8 cellular contexts compared by ENCODE assay signal in the genomic region with DNA sequence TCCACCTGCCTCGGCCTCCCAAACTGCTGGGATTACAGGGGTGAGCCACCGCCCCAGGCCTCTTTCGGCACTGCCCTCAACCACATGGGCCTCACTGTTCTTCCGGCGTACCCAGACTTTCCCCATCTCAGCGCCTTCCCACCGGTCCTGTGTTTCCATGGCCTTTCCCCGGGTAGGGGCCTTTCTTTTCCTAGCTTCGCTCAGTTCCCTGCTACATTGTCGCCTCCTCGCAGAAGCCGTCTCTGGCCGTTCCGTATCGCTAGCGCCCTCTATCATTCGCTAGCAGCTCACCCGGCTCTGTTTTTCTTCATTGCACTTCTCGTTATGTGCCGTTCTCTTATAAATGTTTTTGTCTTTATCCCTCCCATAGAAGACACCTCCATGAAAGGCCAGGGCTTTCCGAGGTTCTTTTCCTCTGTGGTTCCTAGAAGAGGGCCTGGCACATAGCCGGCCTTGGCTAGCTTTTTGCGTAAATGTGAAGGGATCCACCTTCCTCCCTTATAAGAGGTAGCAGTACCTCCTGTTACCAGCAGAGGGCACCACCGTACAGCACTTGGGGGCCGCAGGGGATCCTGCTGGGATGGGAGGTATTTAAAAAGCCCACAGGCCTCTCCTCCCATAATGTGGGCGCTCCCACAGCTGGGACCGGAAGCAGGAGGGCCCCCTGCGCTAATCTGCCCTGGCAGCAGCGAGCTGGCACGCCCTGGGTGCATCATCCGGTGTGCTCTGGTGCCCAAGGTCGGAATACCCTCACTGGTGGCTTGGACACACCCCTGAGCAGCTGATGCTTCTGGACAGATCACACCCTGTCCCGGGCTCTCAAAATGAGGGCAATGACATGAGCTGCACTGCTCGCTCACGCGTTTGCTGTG. TPM values are rescaled to one million over a fixed set of nuclear protein-coding genes. Genes with fewer than 3 reads are reported as not detected.
DNase-seq lines count a peak whose midpoint lies in the region; ATAC-seq, FAIRE-seq and TF ChIP-seq lines count a peak whose summit lies in the region.

No MANE protein-coding gene starts in this region.

- FAIRE-seq in HTR-8/SVneo (lab: Jason Lieb, UNC): no peak

- peak overlapping the region; percentile 35 to 93 for H3K27ac Mint-ChIP-seq in effector memory CD8-positive, alpha-beta T cell

- no peaks in the 10 kb centered on the region for H3K79me1 ChIP-seq in mesendoderm (ENCODE audit: low read length)

- DNase-seq in GM13976 (ENCODE audit: low spot score): peak; percentile 82
- peak; percentile 90 for DNase-seq in HTR-8/SVneo (ENCODE audit: insufficient read length, low spot score)
- DNase-seq in NK-92 (lab: John Stamatoyannopoulos, UW; ENCODE audit: unreplicated experiment): peak; percentile 53
- peak; percentile 95 for DNase-seq in activated CD8-positive, alpha-beta memory T cell treated with anti-CD3 and anti-CD28 coated beads for 24 hours
- peak; percentile 83 to 86 (median 84) for DNase-seq in effector memory CD8-positive, alpha-beta T cell
- peak; percentile 90 for DNase-seq in mesendoderm
- peak; percentile 74 for DNase-seq in stimulated activated CD8-positive, alpha-beta memory T cell treated with anti-CD3 and anti-CD28 coated beads, Interleukin-12 subunit alpha, Interleukin-12 subunit beta, amount 100 ng/mL, for 1 hour (ENCODE audit: low read depth)

- no peaks in the 10 kb centered on the region for H3K79me2 ChIP-seq in mesendoderm (ENCODE audit: control insufficient read depth, insufficient read depth, low read length)

- no peak overlapping the region for H2BK15ac ChIP-seq in mesendoderm (replicated peaks; ENCODE audit: low read depth)

- no peak overlapping the region for H3K4me3 ChIP-seq in mesendoderm (ENCODE audit: low read length)

- H3K4me3 Mint-ChIP-seq in effector memory CD8-positive, alpha-beta T cell: peak overlapping the region; percentile 85 to 93

- peaks cover 28% of the 10 kb centered on the region in 2 donors for H3K4me1 Mint-ChIP-seq in effector memory CD8-positive, alpha-beta T cell (ENCODE audit: low read depth in 2 of 2)

- H3K4me2 ChIP-seq in mesendoderm (ENCODE audit: low read length): peak overlapping the region; percentile 61

- peaks cover 32% of the 10 kb centered on the region for H3K36me3 Mint-ChIP-seq in effector memory CD8-positive, alpha-beta T cell (ENCODE audit: insufficient read depth)

- H2BK120ac ChIP-seq in mesendoderm (ENCODE audit: low read depth, low read length): no peak overlapping the region

- H4K8ac ChIP-seq in mesendoderm (ENCODE audit: low read depth, low read length): no peak overlapping the region

- H3K9me3 Mint-ChIP-seq in effector memory CD8-positive, alpha-beta T cell: no peaks in the 10 kb centered on the region

- H4K5ac ChIP-seq in mesendoderm (ENCODE audit: low read length): no peak overlapping the region

- peaks cover 2% of the 10 kb centered on the region for H3K4me1 ChIP-seq in mesendoderm (ENCODE audit: control insufficient read depth, low read depth, low read length)

- peak; percentile 47 for ATAC-seq in effector memory CD8-positive, alpha-beta T cell (replicated peaks)
- ATAC-seq in GM19463 (IDR thresholded peaks at IDR 0.05; ENCODE audit: unreplicated experiment): no peak

- H3K4ac ChIP-seq in mesendoderm (ENCODE audit: low read depth, low read length): no peak overlapping the region

- no peak overlapping the region for H3K18ac ChIP-seq in mesendoderm (ENCODE audit: low read length)

- peak overlapping the region; percentile 57 for H3K9ac ChIP-seq in mesendoderm (ENCODE audit: low read length)

- no peaks in the 10 kb centered on the region for H3K36me3 ChIP-seq in mesendoderm (ENCODE audit: control insufficient read depth, insufficient read depth, low read length)

- no CpG with 5 or more reads among the region's 36 CpGs for WGBS in mesendoderm (ENCODE audit: extremely low coverage, insufficient coverage, low lambda C conversion rate)

- peak overlapping the region; percentile 69 for H3K56ac ChIP-seq in mesendoderm (ENCODE audit: low read length)

- H3K27me3 ChIP-seq in mesendoderm (ENCODE audit: insufficient read depth, low read length, poor library complexity): no peaks in the 10 kb centered on the region

- H2BK5ac ChIP-seq in mesendoderm (ENCODE audit: low read length): no peak overlapping the region

- H2AK5ac ChIP-seq in mesendoderm (ENCODE audit: low read length): no peak overlapping the region

- H3K27me3 Mint-ChIP-seq in effector memory CD8-positive, alpha-beta T cell: no peaks in the 10 kb centered on the region

- H3K23ac ChIP-seq in mesendoderm (ENCODE audit: low read length): no peak overlapping the region

- H3K27ac ChIP-seq in mesendoderm (ENCODE audit: low read depth, low read length): no peak overlapping the region

- in situ Hi-C loops in GM13976 (cut with MboI; ENCODE audit: low sequenced_read_pairs, unreplicated experiment): no loop called here

- peak; percentile 87 for TF ChIP-seq CTCF in GM13976 (IDR thresholded peaks at IDR 0.05; ENCODE audit: borderline replicate concordance, control extremely low read depth, extremely low read depth, insufficient read depth, missing control alignments)

RNA-seq across cellular contexts. Expression of a gene that starts 18.8 kb away (rescaled TPM):
- 0.95 TPM for polyA plus RNA-seq in mesendoderm (2013, experiment 1 of 2)
- polyA plus RNA-seq in mesendoderm (2013, experiment 2 of 2): 0.91 TPM

RNA-seq across cellular contexts. Expression of a gene that starts 25.7 kb away (rescaled TPM):
- 10.5 TPM for polyA plus RNA-seq in mesendoderm (2013, experiment 1 of 2)
- 10.7 TPM for polyA plus RNA-seq in mesendoderm (2013, experiment 2 of 2)

RNA-seq across cellular contexts. Expression of a gene that starts 44.2 kb away (rescaled TPM):
- polyA plus RNA-seq in mesendoderm (2013, experiment 1 of 2): 30.6 TPM
- 30.0 TPM for polyA plus RNA-seq in mesendoderm (2013, experiment 2 of 2)

RNA-seq across cellular contexts. Expression of a gene that starts 54.0 kb away (rescaled TPM):
- 0.03 TPM for polyA plus RNA-seq in mesendoderm (2013, experiment 1 of 2)
- polyA plus RNA-seq in mesendoderm (2013, experiment 2 of 2): not detected
